22 cellular contexts compared by ENCODE assay signal in genomic region chr15:24944939-24945338, GRCh38. TPM values are rescaled to one million over a fixed set of nuclear protein-coding genes. Genes with fewer than 3 reads are reported as not detected.
A peak's percentile ranks its signal among the peaks of the same experiment; 100 is the strongest.
DNase-seq lines count a peak whose midpoint lies in the region; TF ChIP-seq lines count a peak whose summit lies in the region.
"Had no signal": no experiment of that assay in that cellular context is flagged by ENCODE, and none has a peak within 500 bp of the region (broad histone marks: within the 10 kb centered on the region; RNA-seq: fewer than 3 reads in every experiment).

No MANE protein-coding gene starts in this region.

- peak overlapping the region; percentile 12 for H3K27ac Mint-ChIP-seq in chondrocyte (ENCODE audit: unreplicated experiment)
- no peak overlapping the region for H3K27ac Mint-ChIP-seq in activated naive CD8-positive, alpha-beta T cell treated with anti-CD3 and anti-CD28 coated beads for 36 hours
- H3K27ac Mint-ChIP-seq: CD4-positive, alpha-beta memory T cell had no signal

- H2BK120ac ChIP-seq in mesenchymal stem cell (ENCODE audit: low read depth, low read length), result no peak overlapping the region

- peaks cover 7% of the 10 kb centered on the region for H3K9me3 ChIP-seq in mesenchymal stem cell (ENCODE audit: control insufficient read depth, low read length)
- H3K9me3 ChIP-seq in A673 (ENCODE audit: low read depth, low read length, poor library complexity, severe bottlenecking), result peaks cover 6% of the 10 kb centered on the region
- H3K9me3 ChIP-seq: SJSA1 had no signal

- H3K27me3 ChIP-seq in mesenchymal stem cell (ENCODE audit: control insufficient read depth in 1 of 2, insufficient read depth in 1 of 2, low read length in 2 of 2) (no peaks in the 10 kb centered on the region), A673 (replicated peaks; ENCODE audit: insufficient read depth, low read depth, low read length, poor library complexity) (no peaks in the 10 kb centered on the region)
- H3K27me3 ChIP-seq: BLaER1 treated with 17β-estradiol and CSF1 and Interleukin-3, amounts not matched to agents 10 nM and 100 nM; SJSA1 had no signal

- H3K4me3 Mint-ChIP-seq in chondrocyte (ENCODE audit: unreplicated experiment), result no peak overlapping the region
- H3K4me3 Mint-ChIP-seq in activated naive CD8-positive, alpha-beta T cell treated with anti-CD3 and anti-CD28 coated beads for 36 hours, result no peak overlapping the region
- H3K4me3 Mint-ChIP-seq: CD4-positive, alpha-beta memory T cell had no signal

- H3K14ac ChIP-seq in mesenchymal stem cell (ENCODE audit: low read length in 2 of 2), result no peak overlapping the region

- H2BK15ac ChIP-seq in mesenchymal stem cell (ENCODE audit: low read depth, poor library complexity, severe bottlenecking), result no peak overlapping the region

- H3K79me1 ChIP-seq in mesenchymal stem cell (replicated peaks; ENCODE audit: low read length, poor library complexity, severe bottlenecking), result no peaks in the 10 kb centered on the region

- H3K4me3 ChIP-seq in mesenchymal stem cell (ENCODE audit: insufficient read depth in 1 of 2, low read depth in 1 of 2, low read length in 2 of 2), result no peak overlapping the region
- no peak overlapping the region for H3K4me3 ChIP-seq in A673 (ENCODE audit: low read depth, low read length, poor library complexity, severe bottlenecking)
- H3K4me3 ChIP-seq: BLaER1 treated with 17β-estradiol and CSF1 and Interleukin-3, amounts not matched to agents 10 nM and 100 nM; SJSA1 had no signal

- H3K23ac ChIP-seq in mesenchymal stem cell (ENCODE audit: low read length in 2 of 2), result no peak overlapping the region

- H3K36me3 ChIP-seq in mesenchymal stem cell (ENCODE audit: control insufficient read depth in 1 of 2, insufficient read depth in 2 of 2, low read depth in 1 of 2, low read length in 2 of 2), result no peaks in the 10 kb centered on the region
- H3K36me3 ChIP-seq in A673 (ENCODE audit: insufficient read depth, low read length, poor library complexity, severe bottlenecking), result no peaks in the 10 kb centered on the region
- H3K36me3 ChIP-seq: BLaER1 treated with 17β-estradiol and CSF1 and Interleukin-3, amounts not matched to agents 10 nM and 100 nM; SJSA1 had no signal

- WGBS in mesenchymal stem cell, result 50% methylated on average over 1 of the region's 1 CpG

- H3K4me1 ChIP-seq in mesenchymal stem cell (ENCODE audit: control insufficient read depth, insufficient read depth, low read depth, low read length) (no peaks in the 10 kb centered on the region), A673 (ENCODE audit: insufficient read depth, low read length, poor library complexity, severe bottlenecking) (no peaks in the 10 kb centered on the region)
- H3K4me1 ChIP-seq: SJSA1 had no signal

- peaks cover 14% of the 10 kb centered on the region for H3K4me1 Mint-ChIP-seq in chondrocyte (ENCODE audit: low read depth)
- H3K4me1 Mint-ChIP-seq in activated naive CD8-positive, alpha-beta T cell treated with anti-CD3 and anti-CD28 coated beads for 36 hours, result no peaks in the 10 kb centered on the region
- H3K4me1 Mint-ChIP-seq: CD4-positive, alpha-beta memory T cell had no signal

- no peak overlapping the region for H2AFZ ChIP-seq in mesenchymal stem cell (ENCODE audit: low read depth, low read length)

- no peak overlapping the region for H2BK12ac ChIP-seq in mesenchymal stem cell (ENCODE audit: low read length in 2 of 2)

- no peak overlapping the region for H4K91ac ChIP-seq in mesenchymal stem cell (ENCODE audit: low read length)

- H3K27ac ChIP-seq in mesenchymal stem cell (ENCODE audit: low read length, poor library complexity, severe bottlenecking) (no peak overlapping the region), A673 (ENCODE audit: low read depth, low read length, poor library complexity, severe bottlenecking) (no peak overlapping the region)
- H3K27ac ChIP-seq: BLaER1 treated with 17β-estradiol and CSF1 and Interleukin-3, amounts not matched to agents 10 nM and 100 nM; SJSA1 had no signal

- TF ChIP-seq CTCF in chondrocyte (IDR thresholded peaks at IDR 0.05), result no peak
- no peak for TF ChIP-seq CTCF in A673 (conservative IDR thresholded peaks at IDR 0.05; ENCODE audit: low read depth, low read length)

- H3K36me3 Mint-ChIP-seq in chondrocyte (ENCODE audit: low read depth), result no peaks in the 10 kb centered on the region
- peaks cover 2% of the 10 kb centered on the region for H3K36me3 Mint-ChIP-seq in activated naive CD8-positive, alpha-beta T cell treated with anti-CD3 and anti-CD28 coated beads for 36 hours

- CTCF ChIA-PET in A673 (lab: Charles Lee), result no interaction called here

- H3K4ac ChIP-seq in mesenchymal stem cell (ENCODE audit: low read depth in 1 of 2, low read length in 2 of 2), result no peak overlapping the region

- no TSS peak for BruUV-seq in A673 (replicated peaks; lab: Mats Ljungman, UMichigan)

- no peak overlapping the region for H3K18ac ChIP-seq in mesenchymal stem cell (ENCODE audit: low read depth in 1 of 2, low read length in 2 of 2)

- H3K9me3 Mint-ChIP-seq in chondrocyte (ENCODE audit: low read depth), result peaks cover 9% of the 10 kb centered on the region
- peaks cover 5% of the 10 kb centered on the region for H3K9me3 Mint-ChIP-seq in activated naive CD8-positive, alpha-beta T cell treated with anti-CD3 and anti-CD28 coated beads for 36 hours

- POLR2A ChIA-PET in A673 (lab: Charles Lee; ENCODE audit: low non-redundant PET), result no interaction called here

- H3K27me3 Mint-ChIP-seq in chondrocyte (ENCODE audit: low read depth), result no peaks in the 10 kb centered on the region
- H3K27me3 Mint-ChIP-seq in activated naive CD8-positive, alpha-beta T cell treated with anti-CD3 and anti-CD28 coated beads for 36 hours, result no peaks in the 10 kb centered on the region
- H3K27me3 Mint-ChIP-seq: CD4-positive, alpha-beta memory T cell had no signal

- no peak overlapping the region for H2BK5ac ChIP-seq in mesenchymal stem cell (ENCODE audit: low read depth, low read length, poor library complexity, severe bottlenecking)

- DNase-seq in DMS79 treated with DMSO at 0.1 percent for 48 hours (lab: John Stamatoyannopoulos, UW) (peak; percentile 21), DMS79 (lab: John Stamatoyannopoulos, UW) (no peak), M059J (ENCODE audit: low read depth) (peak; percentile 5), chondrocyte (ENCODE audit: low spot score) (no peak), mesenchymal stem cell (peak; percentile 52), A673 (ENCODE audit: low spot score) (no peak), HPDE6-E6E7 (ENCODE audit: extremely low spot score) (no peak)
- DNase-seq in activated naive CD8-positive, alpha-beta T cell treated with anti-CD3 and anti-CD28 coated beads for 36 hours, result no peak
- DNase-seq: Calu3; CD4-positive, alpha-beta memory T cell; DMS153; GDM1; Kasumi-1; MM.1S; NCI-H1048; NCI-H1436; NCI-H187 treated with DMSO at 0.1 percent for 48 hours; NCI-H2227 treated with DMSO at 0.1 percent for 48 hours; NCI-H510A treated with DMSO at 0.1 percent for 48 hours; NCI-H774 had no signal

- intact Hi-C loops in A673 (cut with micrococcal nuclease; ENCODE audit: unreplicated experiment), result no loop called here

- no peak overlapping the region for H3K4me2 ChIP-seq in mesenchymal stem cell (ENCODE audit: low read length, poor library complexity, severe bottlenecking)
- H3K4me2 ChIP-seq: BLaER1 treated with 17β-estradiol and CSF1 and Interleukin-3, amounts not matched to agents 10 nM and 100 nM had no signal

- no peak overlapping the region for H3K9ac ChIP-seq in mesenchymal stem cell (ENCODE audit: low read length)
- H3K9ac ChIP-seq: BLaER1 treated with 17β-estradiol and CSF1 and Interleukin-3, amounts not matched to agents 10 nM and 100 nM had no signal

- no peak overlapping the region for H2AK5ac ChIP-seq in mesenchymal stem cell (ENCODE audit: low read length, severe bottlenecking)

- H4K8ac ChIP-seq in mesenchymal stem cell (ENCODE audit: low read length), result no peak overlapping the region

RNA-seq across cellular contexts. Expression of gene SNRPN, which starts 9.8 kb away (rescaled TPM):
- total RNA-seq in M059J (2014; rRNA removed; shearing (Covaris generic)), result 132 and 161 TPM in 2 replicates
- total RNA-seq in chondrocyte (93.8 to 99.5 TPM (median 97.4 TPM) in 3 replicates), A673 (2021) (83.0 and 99.6 TPM in 2 replicates)
- 102 TPM for polyA plus RNA-seq in mesenchymal stem cell (2013, experiment 1 of 2)
- 104 TPM for polyA plus RNA-seq in mesenchymal stem cell (2013, experiment 2 of 2)
- 10 to 100 TPM; 66.7 to 68.2 TPM for total RNA-seq in activated naive CD8-positive, alpha-beta T cell treated with anti-CD3 and anti-CD28 coated beads for 36 hours
- total RNA-seq: Calu3 had no signal

RNA-seq across cellular contexts. Expression of gene SNURF, which starts 9.8 kb away (rescaled TPM):
- 3.0 and 7.0 TPM in 2 replicates for total RNA-seq in M059J (2014; rRNA removed; shearing (Covaris generic))
- total RNA-seq in chondrocyte (15.3 to 19.5 TPM (median 17.8 TPM) in 3 replicates), A673 (2021) (11.8 and 26.0 TPM in 2 replicates)
- 50.3 TPM for polyA plus RNA-seq in mesenchymal stem cell (2013, experiment 1 of 2)
- polyA plus RNA-seq in mesenchymal stem cell (2013, experiment 2 of 2), result 47.2 TPM
- 10 to 100 TPM; 19.6 to 21.6 TPM for total RNA-seq in activated naive CD8-positive, alpha-beta T cell treated with anti-CD3 and anti-CD28 coated beads for 36 hours
- total RNA-seq: Calu3 had no signal

Comparison
In these comparisons a context has a peak if more than half of its experiments do, and no peak if none do; other contexts are left out.
1. DNase-seq: peak in DMS79 treated with DMSO at 0.1 percent for 48 hours (single experiment), M059J (single experiment) and mesenchymal stem cell (single experiment); none in DMS79 (single experiment), chondrocyte (single experiment), activated naive CD8-positive, alpha-beta T cell treated with anti-CD3 and anti-CD28 coated beads for 36 hours (single experiment), A673 (single experiment) and HPDE6-E6E7 (single experiment).